In genomic region chr11:70552441-70553150, GRCh38 we compare ENCODE assay signal across 18 cellular contexts.
DNase-seq lines count a peak whose midpoint lies in the region; ATAC-seq and TF ChIP-seq lines count a peak whose summit lies in the region.
"Had no signal": no experiment of that assay in that cellular context is flagged by ENCODE, and none has a peak within 500 bp of the region (broad histone marks: within the 10 kb centered on the region; RNA-seq: fewer than 3 reads in every experiment).

No MANE protein-coding gene starts in this region.

- H3K9ac ChIP-seq in colonic mucosa (ENCODE audit: low read depth in 2 of 2, low read length in 2 of 2): no peak overlapping the region

- H3K27ac ChIP-seq in left ventricle myocardium inferior (replicated peaks): no peak overlapping the region
- no peak overlapping the region for H3K27ac ChIP-seq in spleen
- no peak overlapping the region for H3K27ac ChIP-seq in SJCRH30
- H3K27ac ChIP-seq in colonic mucosa: no peak overlapping the region
- H3K27ac ChIP-seq: A549, Peyer's patch had no signal

- H3K9me3 ChIP-seq in left ventricle myocardium inferior (replicated peaks) (no peaks in the 10 kb centered on the region), spleen (no peaks in the 10 kb centered on the region), SJCRH30 (replicated peaks) (no peaks in the 10 kb centered on the region), colonic mucosa (no peaks in the 10 kb centered on the region)
- H3K9me3 ChIP-seq: A549, Peyer's patch had no signal

- DNase-seq in Right ventricle myocardium superior (peak; percentile 28), left ventricle myocardium inferior (no peak), NCI-H82 treated with DMSO at 0.1 percent for 48 hours (lab: John Stamatoyannopoulos, UW; ENCODE audit: unreplicated experiment) (peak; percentile 78), nephron progenitor cell (no peak), spleen (peak; percentile 23), SJCRH30 (no peak), colonic mucosa (no peak), NCI-H1092 (lab: John Stamatoyannopoulos, UW) (no peak)
- DNase-seq: COR-L47, EL, IMR-90, Kasumi-1, NCI-H1436, NCI-H2029, Peyer's patch, SHP77 treated with DMSO at 0.1 percent for 48 hours had no signal

- no peaks in the 10 kb centered on the region for H3K36me3 ChIP-seq in left ventricle myocardium inferior
- H3K36me3 ChIP-seq in spleen: no peaks in the 10 kb centered on the region
- no peaks in the 10 kb centered on the region for H3K36me3 ChIP-seq in SJCRH30
- H3K36me3 ChIP-seq in colonic mucosa: no peaks in the 10 kb centered on the region
- H3K36me3 ChIP-seq: Peyer's patch had no signal

- no peaks in the 10 kb centered on the region for H3K36me3 Mint-ChIP-seq in nephron progenitor cell (ENCODE audit: low read depth)
- H3K36me3 Mint-ChIP-seq: CD14-positive monocyte had no signal

- no peak overlapping the region for H3K4me3 ChIP-seq in left ventricle myocardium inferior
- H3K4me3 ChIP-seq in spleen: no peak overlapping the region
- H3K4me3 ChIP-seq in SJCRH30: no peak overlapping the region
- H3K4me3 ChIP-seq in colonic mucosa: no peak overlapping the region
- H3K4me3 ChIP-seq: A549, Peyer's patch had no signal

- no peak overlapping the region for H3K4me3 Mint-ChIP-seq in nephron progenitor cell
- H3K4me3 Mint-ChIP-seq: CD14-positive monocyte had no signal

- no peak for ATAC-seq in Right ventricle myocardium superior (ENCODE audit: poor library complexity)
- ATAC-seq: A549 had no signal

- H3K4me1 ChIP-seq in left ventricle myocardium inferior: peaks cover 5% of the 10 kb centered on the region
- peaks cover 0 to 7% (median 0%) of the 10 kb centered on the region in 6 donors for H3K4me1 ChIP-seq in spleen
- peaks cover 9% of the 10 kb centered on the region for H3K4me1 ChIP-seq in SJCRH30
- H3K4me1 ChIP-seq in colonic mucosa: peaks cover 2% of the 10 kb centered on the region
- H3K4me1 ChIP-seq: Peyer's patch had no signal

- H3K27ac Mint-ChIP-seq in nephron progenitor cell: peak overlapping the region; percentile 15

- no peak for TF ChIP-seq POLR2A in spleen (IDR thresholded peaks at IDR 0.05)

- peaks cover 56% of the 10 kb centered on the region for H3K4me1 Mint-ChIP-seq in nephron progenitor cell
- H3K4me1 Mint-ChIP-seq: CD14-positive monocyte had no signal

- no peaks in the 10 kb centered on the region for H3K9me3 Mint-ChIP-seq in nephron progenitor cell
- H3K9me3 Mint-ChIP-seq: CD14-positive monocyte had no signal

- intact Hi-C loops in Right ventricle myocardium superior (cut with DNase I): no loop called here
- intact Hi-C loops in left ventricle myocardium inferior (cut with micrococcal nuclease): no loop called here
- intact Hi-C loops in spleen (cut with DNase I; ENCODE audit: low total_unique reads): no loop called here
- intact Hi-C loops in colonic mucosa (cut with DNase I): no loop called here

- 85 to 91% (median 87%) methylated on average over 20 to 26 of the region's 26 CpGs for WGBS in spleen, 5 donors

- H3K27me3 ChIP-seq in left ventricle myocardium inferior (ENCODE audit: low read depth) (peaks cover 72% of the 10 kb centered on the region), spleen (replicated peaks in 1 of 7) (peaks cover 0 to 18% (median 0%) of the 10 kb centered on the region in 7 donors), SJCRH30 (no peaks in the 10 kb centered on the region), colonic mucosa (no peaks in the 10 kb centered on the region)
- H3K27me3 ChIP-seq: Peyer's patch had no signal

- peaks cover 4% of the 10 kb centered on the region for H3K27me3 Mint-ChIP-seq in nephron progenitor cell (ENCODE audit: low read depth, poor library complexity)

- no peak for TF ChIP-seq CTCF in left ventricle myocardium inferior (IDR thresholded peaks at IDR 0.05; ENCODE audit: borderline replicate concordance)
- TF ChIP-seq CTCF in nephron progenitor cell (IDR thresholded peaks at IDR 0.05): no peak
- no peak for TF ChIP-seq CTCF in spleen (IDR thresholded peaks at IDR 0.05 in 8 of 11, conservative IDR thresholded peaks at IDR 0.05 in 3 of 11)
- no peak for TF ChIP-seq CTCF in colonic mucosa (IDR thresholded peaks at IDR 0.05)

Comparison
In these comparisons a context has a peak if more than half of its experiments do, and no peak if none do; other contexts are left out.
1. DNase-seq: peak in Right ventricle myocardium superior (single experiment), NCI-H82 treated with DMSO at 0.1 percent for 48 hours (single experiment) and spleen (single experiment); none in left ventricle myocardium inferior (single experiment), nephron progenitor cell (single experiment), SJCRH30 (0 of 2), colonic mucosa (single experiment) and NCI-H1092 (single experiment).